9 cellular contexts compared by ENCODE assay signal in the genomic region with DNA sequence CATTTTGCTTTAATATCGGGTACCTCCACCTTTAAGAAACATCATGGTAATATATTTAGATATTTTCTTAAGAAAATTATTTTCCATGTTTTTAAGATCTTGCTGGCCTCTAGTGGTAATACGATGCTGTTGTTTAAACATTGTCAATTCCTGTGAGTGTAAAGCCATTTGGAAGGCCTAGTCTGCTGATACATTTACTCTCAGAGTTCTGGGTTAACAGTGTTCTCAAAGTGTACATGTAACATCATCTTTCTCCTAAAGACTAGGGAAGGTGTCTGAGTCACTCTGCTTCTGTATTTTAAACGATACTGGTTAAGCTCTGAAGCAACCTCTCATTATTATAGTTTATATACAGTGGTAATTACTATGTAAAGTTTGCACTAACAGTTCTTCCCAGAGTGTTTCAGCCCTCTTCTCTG.
A peak's percentile ranks its signal among the peaks of the same experiment; 100 is the strongest.
DNase-seq lines count a peak whose midpoint lies in the region; ATAC-seq and TF ChIP-seq lines count a peak whose summit lies in the region.
"Had no signal": no experiment of that assay in that cellular context is flagged by ENCODE, and none has a peak within 500 bp of the region (broad histone marks: within the 10 kb centered on the region; RNA-seq: fewer than 3 reads in every experiment).

No MANE protein-coding gene starts in this region.

- H3K36me3 Mint-ChIP-seq in activated CD8-positive, alpha-beta memory T cell treated with anti-CD3 and anti-CD28 coated beads, Interleukin-2, amount 10 ng/mL, durations not matched to agents 7 days and 5 days: no peaks in the 10 kb centered on the region
- H3K36me3 Mint-ChIP-seq: activated naive CD8-positive, alpha-beta T cell had no signal

- H3K27me3 Mint-ChIP-seq in activated CD8-positive, alpha-beta memory T cell treated with anti-CD3 and anti-CD28 coated beads, Interleukin-2, amount 10 ng/mL, durations not matched to agents 7 days and 5 days: no peaks in the 10 kb centered on the region

- H3K4me3 Mint-ChIP-seq in activated CD8-positive, alpha-beta memory T cell treated with anti-CD3 and anti-CD28 coated beads, Interleukin-2, amount 10 ng/mL, durations not matched to agents 7 days and 5 days: no peak overlapping the region
- H3K4me3 Mint-ChIP-seq: activated naive CD8-positive, alpha-beta T cell had no signal

- no peak overlapping the region for H3K27ac Mint-ChIP-seq in activated CD8-positive, alpha-beta memory T cell treated with anti-CD3 and anti-CD28 coated beads, Interleukin-2, amount 10 ng/mL, durations not matched to agents 7 days and 5 days
- H3K27ac Mint-ChIP-seq: activated naive CD8-positive, alpha-beta T cell had no signal

- CTCF ChIA-PET in activated CD8-positive, alpha-beta memory T cell treated with anti-CD3 and anti-CD28 coated beads, Interleukin-2, amount 10 ng/mL, durations not matched to agents 7 days and 5 days (lab: Charles Lee): no interaction called here

- no peaks in the 10 kb centered on the region for H3K9me3 Mint-ChIP-seq in activated CD8-positive, alpha-beta memory T cell treated with anti-CD3 and anti-CD28 coated beads, Interleukin-2, amount 10 ng/mL, durations not matched to agents 7 days and 5 days (ENCODE audit: low read depth)

- no peaks in the 10 kb centered on the region for H3K4me1 Mint-ChIP-seq in activated CD8-positive, alpha-beta memory T cell treated with anti-CD3 and anti-CD28 coated beads, Interleukin-2, amount 10 ng/mL, durations not matched to agents 7 days and 5 days

- peak; percentile 28 for DNase-seq in AG09319 (ENCODE audit: extremely low read depth, low read depth)
- DNase-seq in LHCN-M2 (ENCODE audit: low read depth): peak; percentile 81
- peak; percentile 82 for DNase-seq in amniotic epithelial cell (ENCODE audit: low read depth)
- peak; percentile 62 for DNase-seq in kidney glomerular epithelial cell (lab: John Stamatoyannopoulos, UW)
- no peak for DNase-seq in cerebellar nuclear complex (lab: John Stamatoyannopoulos, UW)
- no peak for DNase-seq in activated CD8-positive, alpha-beta memory T cell treated with anti-CD3 and anti-CD28 coated beads, Interleukin-2, amount 10 ng/mL, durations not matched to agents 7 days and 5 days
- DNase-seq in NCI-H2171 (lab: John Stamatoyannopoulos, UW): no peak
- DNase-seq in stimulated activated CD4-positive, alpha-beta T cell treated with anti-CD3 and anti-CD28 coated beads, Interleukin-4, amount 100 ng/mL, for 4 hours: no peak

- TF ChIP-seq CTCF in AG09319 (IDR thresholded peaks at IDR 0.05; ENCODE audit: low read depth, low read length): peak; percentile 60

- no peak for ATAC-seq in activated CD8-positive, alpha-beta memory T cell treated with anti-CD3 and anti-CD28 coated beads, Interleukin-2, amount 10 ng/mL, durations not matched to agents 7 days and 5 days

Comparison
In these comparisons a context has a peak if more than half of its experiments do, and no peak if none do; other contexts are left out.
1. DNase-seq: peak in AG09319 (single experiment), LHCN-M2 (single experiment), amniotic epithelial cell (single experiment) and kidney glomerular epithelial cell (single experiment); none in cerebellar nuclear complex (0 of 2), activated CD8-positive, alpha-beta memory T cell treated with anti-CD3 and anti-CD28 coated beads, Interleukin-2, amount 10 ng/mL, durations not matched to agents 7 days and 5 days (single experiment), NCI-H2171 (single experiment) and stimulated activated CD4-positive, alpha-beta T cell treated with anti-CD3 and anti-CD28 coated beads, Interleukin-4, amount 100 ng/mL, for 4 hours (0 of 2).